ENCODE assay signal across 1 cellular context in the genomic region with DNA sequence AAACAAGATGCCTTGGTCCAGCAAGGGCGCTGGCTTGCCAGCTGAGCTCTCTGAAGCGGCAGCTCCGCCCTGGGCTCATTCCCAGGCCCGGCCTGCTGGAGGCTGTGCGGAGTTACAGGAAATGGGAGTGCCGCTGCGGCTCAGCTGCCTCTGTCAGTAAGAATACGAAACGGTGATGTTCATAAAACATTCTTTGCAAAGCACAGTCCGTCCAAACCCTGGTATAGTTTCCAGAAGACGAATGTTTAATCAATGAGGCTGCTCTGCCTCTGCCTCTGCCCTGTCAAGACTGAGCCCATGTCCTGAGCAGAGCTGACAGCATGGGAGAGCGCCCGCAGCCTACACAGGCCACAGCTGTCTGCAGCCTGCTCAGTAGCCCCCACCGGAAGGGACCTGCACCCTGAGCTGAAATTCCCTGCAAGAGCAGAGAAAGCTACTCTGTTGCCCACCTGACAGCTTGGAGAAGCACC.
TF ChIP-seq lines count a peak whose summit lies in the region.

No MANE protein-coding gene starts in this region.

TF ChIP-seq in liver, 16 proteins besides CTCF, POLR2A, EP300 and RAD21 (continued from another document):
- TF ChIP-seq, protein P1, sequence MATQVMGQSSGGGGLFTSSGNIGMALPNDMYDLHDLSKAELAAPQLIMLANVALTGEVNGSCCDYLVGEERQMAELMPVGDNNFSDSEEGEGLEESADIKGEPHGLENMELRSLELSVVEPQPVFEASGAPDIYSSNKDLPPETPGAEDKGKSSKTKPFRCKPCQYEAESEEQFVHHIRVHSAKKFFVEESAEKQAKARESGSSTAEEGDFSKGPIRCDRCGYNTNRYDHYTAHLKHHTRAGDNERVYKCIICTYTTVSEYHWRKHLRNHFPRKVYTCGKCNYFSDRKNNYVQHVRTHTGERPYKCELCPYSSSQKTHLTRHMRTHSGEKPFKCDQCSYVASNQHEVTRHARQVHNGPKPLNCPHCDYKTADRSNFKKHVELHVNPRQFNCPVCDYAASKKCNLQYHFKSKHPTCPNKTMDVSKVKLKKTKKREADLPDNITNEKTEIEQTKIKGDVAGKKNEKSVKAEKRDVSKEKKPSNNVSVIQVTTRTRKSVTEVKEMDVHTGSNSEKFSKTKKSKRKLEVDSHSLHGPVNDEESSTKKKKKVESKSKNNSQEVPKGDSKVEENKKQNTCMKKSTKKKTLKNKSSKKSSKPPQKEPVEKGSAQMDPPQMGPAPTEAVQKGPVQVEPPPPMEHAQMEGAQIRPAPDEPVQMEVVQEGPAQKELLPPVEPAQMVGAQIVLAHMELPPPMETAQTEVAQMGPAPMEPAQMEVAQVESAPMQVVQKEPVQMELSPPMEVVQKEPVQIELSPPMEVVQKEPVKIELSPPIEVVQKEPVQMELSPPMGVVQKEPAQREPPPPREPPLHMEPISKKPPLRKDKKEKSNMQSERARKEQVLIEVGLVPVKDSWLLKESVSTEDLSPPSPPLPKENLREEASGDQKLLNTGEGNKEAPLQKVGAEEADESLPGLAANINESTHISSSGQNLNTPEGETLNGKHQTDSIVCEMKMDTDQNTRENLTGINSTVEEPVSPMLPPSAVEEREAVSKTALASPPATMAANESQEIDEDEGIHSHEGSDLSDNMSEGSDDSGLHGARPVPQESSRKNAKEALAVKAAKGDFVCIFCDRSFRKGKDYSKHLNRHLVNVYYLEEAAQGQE (IDR thresholded peaks at IDR 0.05) = no peak
- TF ChIP-seq RXRA (IDR thresholded peaks at IDR 0.05) = no peak
TF ChIP-seq in liver: peak in this region for 0.
